Comparison of ENCODE assay signal across 2 cellular contexts in the genomic region with DNA sequence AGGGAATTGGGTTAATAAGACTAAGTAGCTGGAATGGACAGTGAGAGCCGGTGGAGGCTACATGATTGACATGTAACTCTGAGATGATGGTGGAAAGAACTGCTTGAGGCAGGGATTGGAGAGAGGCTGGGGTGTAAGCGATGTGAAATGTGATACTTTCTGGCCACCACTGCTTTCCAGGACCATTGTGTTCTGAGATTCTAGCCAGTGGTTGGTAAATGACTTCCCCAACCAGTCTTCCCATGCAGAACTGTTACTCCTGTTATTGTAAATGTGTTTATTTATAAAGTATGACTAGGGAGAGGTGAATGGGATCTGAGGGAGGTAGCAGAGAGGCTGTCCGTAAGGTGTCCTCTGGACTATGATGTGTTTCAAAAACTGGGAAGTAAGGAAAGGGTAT.
TF ChIP-seq lines count a peak whose summit lies in the region.

No MANE protein-coding gene starts in this region.

TF ChIP-seq in IMR-90, 13 proteins besides CTCF, POLR2A, EP300 and RAD21:
- TF ChIP-seq CHD1 (IDR thresholded peaks at IDR 0.05; ENCODE audit: low read depth, low read length): no peak
- no peak for TF ChIP-seq RCOR1 (IDR thresholded peaks at IDR 0.05; ENCODE audit: insufficient replicate concordance, low read length)
- TF ChIP-seq, protein P1, sequence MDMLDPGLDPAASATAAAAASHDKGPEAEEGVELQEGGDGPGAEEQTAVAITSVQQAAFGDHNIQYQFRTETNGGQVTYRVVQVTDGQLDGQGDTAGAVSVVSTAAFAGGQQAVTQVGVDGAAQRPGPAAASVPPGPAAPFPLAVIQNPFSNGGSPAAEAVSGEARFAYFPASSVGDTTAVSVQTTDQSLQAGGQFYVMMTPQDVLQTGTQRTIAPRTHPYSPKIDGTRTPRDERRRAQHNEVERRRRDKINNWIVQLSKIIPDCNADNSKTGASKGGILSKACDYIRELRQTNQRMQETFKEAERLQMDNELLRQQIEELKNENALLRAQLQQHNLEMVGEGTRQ (IDR thresholded peaks at IDR 0.05; ENCODE audit: low read depth, low read length): no peak
- no peak for TF ChIP-seq CEBPB (IDR thresholded peaks at IDR 0.05; ENCODE audit: low read depth, low read length)
- no peak for TF ChIP-seq NFE2L2 (IDR thresholded peaks at IDR 0.05; ENCODE audit: low read depth, low read length)
- TF ChIP-seq MAZ (IDR thresholded peaks at IDR 0.05; ENCODE audit: borderline replicate concordance, low read depth, low read length): no peak
- TF ChIP-seq SMC3 (IDR thresholded peaks at IDR 0.05; ENCODE audit: low read depth, low read length): no peak
- TF ChIP-seq BHLHE40 (IDR thresholded peaks at IDR 0.05; ENCODE audit: low read depth, low read length): no peak
- no peak for TF ChIP-seq RFX5 (IDR thresholded peaks at IDR 0.05; ENCODE audit: low read depth, low read length)
- no peak for TF ChIP-seq MXI1 (IDR thresholded peaks at IDR 0.05; ENCODE audit: borderline replicate concordance, low read depth, low read length)
- TF ChIP-seq, protein P2, sequence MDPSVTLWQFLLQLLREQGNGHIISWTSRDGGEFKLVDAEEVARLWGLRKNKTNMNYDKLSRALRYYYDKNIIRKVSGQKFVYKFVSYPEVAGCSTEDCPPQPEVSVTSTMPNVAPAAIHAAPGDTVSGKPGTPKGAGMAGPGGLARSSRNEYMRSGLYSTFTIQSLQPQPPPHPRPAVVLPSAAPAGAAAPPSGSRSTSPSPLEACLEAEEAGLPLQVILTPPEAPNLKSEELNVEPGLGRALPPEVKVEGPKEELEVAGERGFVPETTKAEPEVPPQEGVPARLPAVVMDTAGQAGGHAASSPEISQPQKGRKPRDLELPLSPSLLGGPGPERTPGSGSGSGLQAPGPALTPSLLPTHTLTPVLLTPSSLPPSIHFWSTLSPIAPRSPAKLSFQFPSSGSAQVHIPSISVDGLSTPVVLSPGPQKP (IDR thresholded peaks at IDR 0.05; ENCODE audit: borderline replicate concordance, low read depth, low read length): no peak
- TF ChIP-seq MAFK (IDR thresholded peaks at IDR 0.05; ENCODE audit: low read depth, low read length): no peak
- TF ChIP-seq FOS (IDR thresholded peaks at IDR 0.05; ENCODE audit: low read depth, low read length): no peak

TF ChIP-seq in SK-N-SH treated with all-trans-retinoic acid at 6 μM for 48 hours, 23 proteins besides CTCF, POLR2A, EP300 and RAD21:
- TF ChIP-seq, protein P3, sequence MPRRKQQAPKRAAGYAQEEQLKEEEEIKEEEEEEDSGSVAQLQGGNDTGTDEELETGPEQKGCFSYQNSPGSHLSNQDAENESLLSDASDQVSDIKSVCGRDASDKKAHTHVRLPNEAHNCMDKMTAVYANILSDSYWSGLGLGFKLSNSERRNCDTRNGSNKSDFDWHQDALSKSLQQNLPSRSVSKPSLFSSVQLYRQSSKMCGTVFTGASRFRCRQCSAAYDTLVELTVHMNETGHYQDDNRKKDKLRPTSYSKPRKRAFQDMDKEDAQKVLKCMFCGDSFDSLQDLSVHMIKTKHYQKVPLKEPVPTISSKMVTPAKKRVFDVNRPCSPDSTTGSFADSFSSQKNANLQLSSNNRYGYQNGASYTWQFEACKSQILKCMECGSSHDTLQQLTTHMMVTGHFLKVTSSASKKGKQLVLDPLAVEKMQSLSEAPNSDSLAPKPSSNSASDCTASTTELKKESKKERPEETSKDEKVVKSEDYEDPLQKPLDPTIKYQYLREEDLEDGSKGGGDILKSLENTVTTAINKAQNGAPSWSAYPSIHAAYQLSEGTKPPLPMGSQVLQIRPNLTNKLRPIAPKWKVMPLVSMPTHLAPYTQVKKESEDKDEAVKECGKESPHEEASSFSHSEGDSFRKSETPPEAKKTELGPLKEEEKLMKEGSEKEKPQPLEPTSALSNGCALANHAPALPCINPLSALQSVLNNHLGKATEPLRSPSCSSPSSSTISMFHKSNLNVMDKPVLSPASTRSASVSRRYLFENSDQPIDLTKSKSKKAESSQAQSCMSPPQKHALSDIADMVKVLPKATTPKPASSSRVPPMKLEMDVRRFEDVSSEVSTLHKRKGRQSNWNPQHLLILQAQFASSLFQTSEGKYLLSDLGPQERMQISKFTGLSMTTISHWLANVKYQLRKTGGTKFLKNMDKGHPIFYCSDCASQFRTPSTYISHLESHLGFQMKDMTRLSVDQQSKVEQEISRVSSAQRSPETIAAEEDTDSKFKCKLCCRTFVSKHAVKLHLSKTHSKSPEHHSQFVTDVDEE (CRISPR knock-in tag; IDR thresholded peaks at IDR 0.05): no peak
- no peak for TF ChIP-seq TOX (CRISPR knock-in tag; IDR thresholded peaks at IDR 0.05; ENCODE audit: borderline replicate concordance)
- TF ChIP-seq RARB (CRISPR knock-in tag; IDR thresholded peaks at IDR 0.05): no peak
- TF ChIP-seq ZNF70 (CRISPR knock-in tag; IDR thresholded peaks at IDR 0.05): no peak
- TF ChIP-seq SNAI2 (CRISPR knock-in tag; IDR thresholded peaks at IDR 0.05): no peak
TF ChIP-seq in SK-N-SH treated with all-trans-retinoic acid at 6 μM for 48 hours: peak in this region for 0.
